25 cellular contexts compared by ENCODE assay signal in genomic region chr3:191361456-191361855, GRCh38. TPM values are rescaled to one million over a fixed set of nuclear protein-coding genes. Genes with fewer than 3 reads are reported as not detected.
DNase-seq lines count a peak whose midpoint lies in the region; ATAC-seq and TF ChIP-seq lines count a peak whose summit lies in the region.
"Had no signal": no experiment of that assay in that cellular context is flagged by ENCODE, and none has a peak within 500 bp of the region (broad histone marks: within the 10 kb centered on the region; RNA-seq: fewer than 3 reads in every experiment).

No MANE protein-coding gene starts in this region.

- H3K9ac ChIP-seq in neuronal stem cell (ENCODE audit: low read depth, low read length, poor library complexity) = no peak overlapping the region

- H3K4me3 ChIP-seq in GM23338 (no peak overlapping the region), neuronal stem cell (ENCODE audit: low read length in 2 of 2) (no peak overlapping the region)
- H3K4me3 ChIP-seq: lung, psoas muscle, testis had no signal

- no peak for DNase-seq in GM23338 (ENCODE audit: low spot score)
- peak; percentile 9 for DNase-seq in RKO (ENCODE audit: low spot score)
- DNase-seq in foreskin melanocyte = peak; percentile 26
- peak; percentile 18 for DNase-seq in neuronal stem cell (ENCODE audit: low spot score)
- DNase-seq in NCI-H2227 treated with DMSO at 0.1 percent for 48 hours (lab: John Stamatoyannopoulos, UW) = no peak
- DNase-seq: activated CD4-positive, alpha-beta T cell treated with anti-CD3 and anti-CD28 coated beads, Interleukin-2, amount 50 U/mL, for 1 hour; activated naive CD4-positive, alpha-beta T cell; activated T-cell treated with anti-CD3 and anti-CD28 coated beads, Interleukin-2, amount 50 U/mL, for 72 hours; brain microvascular endothelial cell; GOT3; head of caudate nucleus; Kasumi-1; MV-4-11; NCI-H524; psoas muscle; SHP77; stimulated activated CD4-positive, alpha-beta T cell treated with anti-CD3 and anti-CD28 coated beads, Interleukin-15, amount 100 ng/mL, for 24 hours; stimulated activated naive CD4-positive, alpha-beta T cell treated with Interleukin-2 at 50 U/mL for 16 hours; testis had no signal

- H3K9me2 ChIP-seq in GM23338 (ENCODE audit: insufficient read depth) = no peaks in the 10 kb centered on the region

- H3K27me3 ChIP-seq in GM23338 (ENCODE audit: insufficient read depth) (no peaks in the 10 kb centered on the region), neuronal stem cell (ENCODE audit: control insufficient read depth in 3 of 3, insufficient read depth in 3 of 3, low read depth in 1 of 3, low read length in 3 of 3) (no peaks in the 10 kb centered on the region)
- H3K27me3 ChIP-seq: brain microvascular endothelial cell, testis had no signal

- ATAC-seq in GM23338 = no peak
- ATAC-seq in HG03521 (IDR thresholded peaks at IDR 0.05; ENCODE audit: unreplicated experiment) = no peak
- ATAC-seq in HG03342 (IDR thresholded peaks at IDR 0.05; ENCODE audit: unreplicated experiment) = no peak
- no peak for ATAC-seq in HG03039 (IDR thresholded peaks at IDR 0.05; ENCODE audit: unreplicated experiment)
- ATAC-seq: activated T-cell treated with anti-CD3 and anti-CD28 coated beads, Interleukin-2, amount 50 U/mL, for 72 hours; psoas muscle had no signal

- no peak overlapping the region for H3K14ac ChIP-seq in neuronal stem cell (ENCODE audit: low read length)

- no CpG with 5 or more reads among the region's 1 CpG for WGBS in neuronal stem cell (ENCODE audit: extremely low coverage in 2 of 2, insufficient read length in 2 of 2, insufficient replicate concordance in 1 of 2), 2 donors

- no peaks in the 10 kb centered on the region for H3K79me1 ChIP-seq in neuronal stem cell (ENCODE audit: low read depth, low read length)

- H3F3A ChIP-seq in GM23338 (replicated peaks; ENCODE audit: low read depth) = no peaks in the 10 kb centered on the region

- H4K91ac ChIP-seq in neuronal stem cell (ENCODE audit: low read depth, low read length, poor library complexity) = no peak overlapping the region

- no peak overlapping the region for H3K4me3 Mint-ChIP-seq in GM23338
- H3K4me3 Mint-ChIP-seq: activated T-cell treated with anti-CD3 and anti-CD28 coated beads, Interleukin-2, amount 50 U/mL, for 72 hours had no signal

- peaks cover 22% of the 10 kb centered on the region for H3K36me3 Mint-ChIP-seq in GM23338 (ENCODE audit: low read depth)

- no peak overlapping the region for H2BK15ac ChIP-seq in neuronal stem cell (ENCODE audit: low read length)

- peaks cover 0 to 5% of the 10 kb centered on the region in 2 donors for H3K9me3 ChIP-seq in neuronal stem cell (replicated peaks in 1 of 2; ENCODE audit: control insufficient read depth in 2 of 2, insufficient read depth in 1 of 2, low read depth in 1 of 2, low read length in 2 of 2)
- H3K9me3 ChIP-seq: psoas muscle, testis had no signal

- no peaks in the 10 kb centered on the region for H4K20me1 ChIP-seq in GM23338 (replicated peaks; ENCODE audit: insufficient read depth)

- no peak overlapping the region for H4K8ac ChIP-seq in neuronal stem cell (ENCODE audit: low read depth, low read length)

- peak overlapping the region; percentile 29; the same call in 1 of the 2 replicates for H3K27ac Mint-ChIP-seq in GM23338
- H3K27ac Mint-ChIP-seq: activated T-cell treated with anti-CD3 and anti-CD28 coated beads, Interleukin-2, amount 50 U/mL, for 72 hours had no signal

- peaks cover 44% of the 10 kb centered on the region for H3K4me1 ChIP-seq in GM23338 (ENCODE audit: insufficient read depth)
- H3K4me1 ChIP-seq in neuronal stem cell (ENCODE audit: control insufficient read depth in 2 of 2, insufficient read depth in 1 of 2, low read depth in 1 of 2, low read length in 2 of 2) = peaks cover 0 to 10% of the 10 kb centered on the region in 2 donors
- H3K4me1 ChIP-seq: testis had no signal

- no peak overlapping the region for H3K23ac ChIP-seq in neuronal stem cell (ENCODE audit: low read depth, low read length, poor library complexity)

- no peak for TF ChIP-seq CTCF in GM23338 (conservative IDR thresholded peaks at IDR 0.05; ENCODE audit: low read depth in 2 of 2)

- no peak overlapping the region for H2BK12ac ChIP-seq in neuronal stem cell (ENCODE audit: low read length)

- no peak overlapping the region for H3K4ac ChIP-seq in neuronal stem cell (ENCODE audit: low read length)

- H2BK120ac ChIP-seq in neuronal stem cell (ENCODE audit: low read depth, low read length) = no peak overlapping the region

- H3K79me2 ChIP-seq in GM23338 (replicated peaks; ENCODE audit: insufficient read depth) = no peaks in the 10 kb centered on the region

- H3K4me2 ChIP-seq in GM23338 (no peak overlapping the region), neuronal stem cell (ENCODE audit: insufficient read depth, low read length, poor library complexity, severe bottlenecking) (no peak overlapping the region)

- H3K36me3 ChIP-seq in GM23338 (ENCODE audit: insufficient read depth) (no peaks in the 10 kb centered on the region; the same call in 1 of the 2 replicates), neuronal stem cell (replicated peaks in 1 of 2; ENCODE audit: control insufficient read depth in 2 of 2, insufficient read depth in 2 of 2, low read length in 2 of 2) (peaks cover 11 to 96% of the 10 kb centered on the region in 2 donors)

- H3K4me1 Mint-ChIP-seq in GM23338 = peaks cover 66% of the 10 kb centered on the region

- H2AFZ ChIP-seq in GM23338 (no peak overlapping the region), neuronal stem cell (ENCODE audit: low read length) (no peak overlapping the region)

- no peak overlapping the region for H2AK5ac ChIP-seq in neuronal stem cell (ENCODE audit: low read depth, low read length)

- no peak overlapping the region for H2BK5ac ChIP-seq in neuronal stem cell (ENCODE audit: low read length)

- no peaks in the 10 kb centered on the region for H3K9me3 Mint-ChIP-seq in GM23338
- H3K9me3 Mint-ChIP-seq: activated T-cell treated with anti-CD3 and anti-CD28 coated beads, Interleukin-2, amount 50 U/mL, for 72 hours had no signal

- no peak overlapping the region for H3K18ac ChIP-seq in neuronal stem cell (ENCODE audit: low read length)

- H3K27ac ChIP-seq in GM23338 (ENCODE audit: low read depth) (no peak overlapping the region), neuronal stem cell (replicated peaks; ENCODE audit: low read length) (no peak overlapping the region)
- H3K27ac ChIP-seq: brain microvascular endothelial cell, C4-2B, psoas muscle, testis had no signal

- no peaks in the 10 kb centered on the region for H3K27me3 Mint-ChIP-seq in GM23338 (ENCODE audit: insufficient read depth, low read depth, poor library complexity)

TF ChIP-seq in GM23338, 12 proteins besides CTCF, POLR2A, EP300 and RAD21 (continues in another document):
- TF ChIP-seq STAT1 (IDR thresholded peaks at IDR 0.05; ENCODE audit: unreplicated experiment) = no peak
- TF ChIP-seq REST (IDR thresholded peaks at IDR 0.05; ENCODE audit: unreplicated experiment) = no peak
- TF ChIP-seq NANOG (IDR thresholded peaks at IDR 0.05; ENCODE audit: borderline replicate concordance) = no peak

RNA-seq across cellular contexts. Expression of gene UTS2B, which starts 31.1 kb away (rescaled TPM):
- total RNA-seq in GM23338 (2014; rRNA removed; shearing (Covaris generic)) = not detected in 2 replicates
- 0.21 TPM in 1 of 2 replicates, not detected in the other for polyA plus RNA-seq in GM23338 (2016; fragmentation: Nextera tagmentation; extraction: Ambion mirVana)
- 0.10 TPM for polyA plus RNA-seq in neuronal stem cell (2013, experiment 1 of 2)
- 0.07 TPM for polyA plus RNA-seq in neuronal stem cell (2013, experiment 2 of 2)
- total RNA-seq: activated T-cell treated with anti-CD3 and anti-CD28 coated beads, Interleukin-2, amount 50 U/mL, for 72 hours; Daoy had no signal

RNA-seq across cellular contexts. Expression of gene CCDC50, which starts 32.3 kb away (rescaled TPM):
- 25.4 and 28.3 TPM in 2 replicates for total RNA-seq in GM23338 (2014; rRNA removed; shearing (Covaris generic))
- 20.7 and 22.4 TPM in 2 replicates for polyA plus RNA-seq in GM23338 (2016; fragmentation: Nextera tagmentation; extraction: Ambion mirVana)
- polyA plus RNA-seq in neuronal stem cell (2013, experiment 1 of 2) = 46.5 TPM
- polyA plus RNA-seq in neuronal stem cell (2013, experiment 2 of 2) = 47.9 TPM

Comparison
In these comparisons a context has a peak if more than half of its experiments do, and no peak if none do; other contexts are left out.
1. DNase-seq: peak in RKO (single experiment), foreskin melanocyte (single experiment) and neuronal stem cell (single experiment); none in GM23338 (single experiment) and NCI-H2227 treated with DMSO at 0.1 percent for 48 hours (single experiment).